Comparison of ENCODE assay signal across 1 cellular context in the genomic region with DNA sequence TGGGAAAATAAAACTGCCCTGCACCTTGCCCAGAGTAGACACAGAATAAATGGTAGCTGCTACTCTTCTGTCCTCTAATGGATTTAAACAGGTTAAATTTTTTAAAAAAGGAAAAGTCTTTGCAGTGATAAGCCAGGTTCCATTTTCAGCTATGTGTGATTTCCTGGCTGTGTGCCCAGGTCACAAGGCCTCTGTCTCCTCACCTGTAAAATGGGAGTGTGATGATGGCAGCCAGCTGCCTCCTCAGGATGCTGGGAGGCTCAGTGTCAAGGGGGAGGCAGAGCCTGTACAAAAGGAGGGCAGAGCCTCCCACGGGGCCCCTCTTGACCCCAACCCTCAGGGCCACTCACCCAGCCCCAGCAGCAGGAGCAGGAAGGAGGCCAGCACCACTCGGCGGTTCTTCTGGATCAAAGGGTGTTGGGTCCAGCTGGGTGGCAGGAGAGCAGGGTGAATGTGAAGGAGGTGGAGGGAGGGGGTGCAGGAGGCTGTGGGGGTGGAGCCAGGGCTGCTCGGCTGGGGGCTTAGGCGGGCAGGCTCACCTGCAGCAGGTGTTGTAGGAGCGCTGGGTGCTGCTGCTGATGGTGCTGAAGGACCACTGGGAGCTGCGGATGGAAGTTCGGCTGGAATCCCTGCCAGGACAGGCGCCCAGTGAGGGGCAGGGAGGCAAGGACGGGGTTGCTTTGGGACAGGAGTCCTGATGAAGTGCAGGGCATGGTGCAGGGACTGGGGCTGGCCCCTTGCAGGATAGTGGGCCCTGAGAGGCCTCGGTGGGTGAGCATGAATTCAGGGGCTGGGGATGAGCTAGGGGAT.
TF ChIP-seq lines count a peak whose summit lies in the region.

No MANE protein-coding gene starts in this region.

TF ChIP-seq in liver, 16 proteins besides CTCF, POLR2A, EP300 and RAD21 (continued from another document):
- TF ChIP-seq, protein P1, sequence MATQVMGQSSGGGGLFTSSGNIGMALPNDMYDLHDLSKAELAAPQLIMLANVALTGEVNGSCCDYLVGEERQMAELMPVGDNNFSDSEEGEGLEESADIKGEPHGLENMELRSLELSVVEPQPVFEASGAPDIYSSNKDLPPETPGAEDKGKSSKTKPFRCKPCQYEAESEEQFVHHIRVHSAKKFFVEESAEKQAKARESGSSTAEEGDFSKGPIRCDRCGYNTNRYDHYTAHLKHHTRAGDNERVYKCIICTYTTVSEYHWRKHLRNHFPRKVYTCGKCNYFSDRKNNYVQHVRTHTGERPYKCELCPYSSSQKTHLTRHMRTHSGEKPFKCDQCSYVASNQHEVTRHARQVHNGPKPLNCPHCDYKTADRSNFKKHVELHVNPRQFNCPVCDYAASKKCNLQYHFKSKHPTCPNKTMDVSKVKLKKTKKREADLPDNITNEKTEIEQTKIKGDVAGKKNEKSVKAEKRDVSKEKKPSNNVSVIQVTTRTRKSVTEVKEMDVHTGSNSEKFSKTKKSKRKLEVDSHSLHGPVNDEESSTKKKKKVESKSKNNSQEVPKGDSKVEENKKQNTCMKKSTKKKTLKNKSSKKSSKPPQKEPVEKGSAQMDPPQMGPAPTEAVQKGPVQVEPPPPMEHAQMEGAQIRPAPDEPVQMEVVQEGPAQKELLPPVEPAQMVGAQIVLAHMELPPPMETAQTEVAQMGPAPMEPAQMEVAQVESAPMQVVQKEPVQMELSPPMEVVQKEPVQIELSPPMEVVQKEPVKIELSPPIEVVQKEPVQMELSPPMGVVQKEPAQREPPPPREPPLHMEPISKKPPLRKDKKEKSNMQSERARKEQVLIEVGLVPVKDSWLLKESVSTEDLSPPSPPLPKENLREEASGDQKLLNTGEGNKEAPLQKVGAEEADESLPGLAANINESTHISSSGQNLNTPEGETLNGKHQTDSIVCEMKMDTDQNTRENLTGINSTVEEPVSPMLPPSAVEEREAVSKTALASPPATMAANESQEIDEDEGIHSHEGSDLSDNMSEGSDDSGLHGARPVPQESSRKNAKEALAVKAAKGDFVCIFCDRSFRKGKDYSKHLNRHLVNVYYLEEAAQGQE (IDR thresholded peaks at IDR 0.05): no peak
- TF ChIP-seq EGR1 (IDR thresholded peaks at IDR 0.05; ENCODE audit: low read depth in 2 of 2): no peak
- no peak for TF ChIP-seq YY1 (IDR thresholded peaks at IDR 0.05)
- TF ChIP-seq SP1 (IDR thresholded peaks at IDR 0.05): no peak
- no peak for TF ChIP-seq HNF4G (IDR thresholded peaks at IDR 0.05)
- no peak for TF ChIP-seq HNF4A (conservative IDR thresholded peaks at IDR 0.05)
- TF ChIP-seq, protein P2, sequence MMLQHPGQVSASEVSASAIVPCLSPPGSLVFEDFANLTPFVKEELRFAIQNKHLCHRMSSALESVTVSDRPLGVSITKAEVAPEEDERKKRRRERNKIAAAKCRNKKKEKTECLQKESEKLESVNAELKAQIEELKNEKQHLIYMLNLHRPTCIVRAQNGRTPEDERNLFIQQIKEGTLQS (IDR thresholded peaks at IDR 0.05): no peak
- TF ChIP-seq JUND (IDR thresholded peaks at IDR 0.05): no peak
- TF ChIP-seq FOXA1 (IDR thresholded peaks at IDR 0.05): no peak
